8 cellular contexts compared by ENCODE assay signal in genomic region chr1:39098569-39099250, GRCh38.
A peak's percentile ranks its signal among the peaks of the same experiment; 100 is the strongest.
DNase-seq lines count a peak whose midpoint lies in the region; ATAC-seq and TF ChIP-seq lines count a peak whose summit lies in the region.

No MANE protein-coding gene starts in this region.

- no peak for TF ChIP-seq CTCF in lower leg skin (IDR thresholded peaks at IDR 0.05)

- no peak for TF ChIP-seq POLR2A in lower leg skin (IDR thresholded peaks at IDR 0.05)

- intact Hi-C loops in lower leg skin (cut with DNase I; ENCODE audit: low total_unique reads) = no loop called here

- peak; percentile 90 for DNase-seq in CD1c-positive myeloid dendritic cell (ENCODE audit: extremely low spot score)
- peak; percentile 90 for DNase-seq in NCI-H69 (lab: John Stamatoyannopoulos, UW)
- DNase-seq in activated CD4-positive, alpha-beta T cell treated with anti-CD3 and anti-CD28 coated beads, Interleukin-2, amount 50 U/mL, for 24 hours (ENCODE audit: low read depth in 1 of 2, low spot score in 1 of 2) = peak; percentile 30 to 65
- peak; percentile 80 for DNase-seq in dermis blood vessel endothelial cell
- peak; percentile 71 to 90 for DNase-seq in lower leg skin (ENCODE audit: low spot score in 2 of 2)
- peak; percentile 33 for DNase-seq in stimulated activated CD8-positive, alpha-beta memory T cell treated with anti-CD3 and anti-CD28 coated beads, Interleukin-12 subunit alpha, Interleukin-12 subunit beta, amount 100 ng/mL, for 1 hour (ENCODE audit: low read depth)

- no peak overlapping the region for H3K4me3 ChIP-seq in lower leg skin (ENCODE audit: low read depth, poor library complexity, severe bottlenecking)

- WGBS in lower leg skin, 2 donors = 1 to 10% methylated on average over 4 to 5 of the region's 5 CpGs

- ATAC-seq in HG03159 (IDR thresholded peaks at IDR 0.05; ENCODE audit: unreplicated experiment) (peak; percentile 34), GM19023 (IDR thresholded peaks at IDR 0.05; ENCODE audit: unreplicated experiment) (no peak)

Comparison
In these comparisons a context has a peak if more than half of its experiments do, and no peak if none do; other contexts are left out.
1. DNase-seq: peak in every context shown above with its lines; median percentile 90 in CD1c-positive myeloid dendritic cell; 90 in NCI-H69; 80 in lower leg skin; 80 in dermis blood vessel endothelial cell; 48 in activated CD4-positive, alpha-beta T cell treated with anti-CD3 and anti-CD28 coated beads, Interleukin-2, amount 50 U/mL, for 24 hours; 33 in stimulated activated CD8-positive, alpha-beta memory T cell treated with anti-CD3 and anti-CD28 coated beads, Interleukin-12 subunit alpha, Interleukin-12 subunit beta, amount 100 ng/mL, for 1 hour.